Comparison of ENCODE assay signal across 12 cellular contexts in the genomic region with DNA sequence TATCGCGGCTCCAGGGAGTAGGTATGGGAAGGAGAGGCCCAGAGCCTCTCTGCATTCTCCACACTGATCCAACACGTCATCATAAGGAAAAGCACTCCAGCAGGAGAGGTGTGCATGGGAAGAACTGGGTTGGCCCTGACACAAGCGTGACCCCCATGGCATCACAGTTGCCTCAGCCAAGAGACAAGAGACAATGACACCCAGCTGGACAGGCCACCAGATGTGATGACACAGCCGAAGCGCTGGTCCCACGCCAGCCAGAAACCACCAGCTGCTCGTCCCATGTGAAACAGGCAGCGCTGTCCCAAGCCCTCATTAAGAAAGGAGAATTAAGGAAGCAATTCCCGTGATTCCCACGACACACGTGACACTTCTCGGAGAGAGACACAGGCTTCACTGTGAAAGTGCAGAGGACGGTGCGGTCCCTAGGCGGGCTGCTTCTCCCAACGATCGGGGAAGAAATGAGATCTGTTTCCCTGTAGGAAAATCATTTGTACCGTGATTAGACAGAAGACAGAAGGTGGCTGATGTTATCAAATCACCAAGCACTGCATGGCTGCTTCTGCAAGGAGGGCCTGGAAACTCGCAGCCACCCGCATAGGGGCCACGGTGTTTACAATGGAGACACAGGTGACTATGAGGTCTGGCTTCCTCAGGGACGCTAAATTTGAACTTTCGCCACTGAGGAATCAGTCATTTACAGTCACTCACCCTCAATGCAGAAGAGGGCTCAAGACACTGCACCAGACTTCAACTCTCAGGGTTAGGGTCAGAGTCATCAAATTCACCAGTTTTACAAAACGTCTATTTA.
A peak's percentile ranks its signal among the peaks of the same experiment; 100 is the strongest.
DNase-seq lines count a peak whose midpoint lies in the region; ATAC-seq, FAIRE-seq and TF ChIP-seq lines count a peak whose summit lies in the region.
"Had no signal": no experiment of that assay in that cellular context is flagged by ENCODE, and none has a peak within 500 bp of the region (broad histone marks: within the 10 kb centered on the region; RNA-seq: fewer than 3 reads in every experiment).

No MANE protein-coding gene starts in this region.

- no peaks in the 10 kb centered on the region for H3K9me3 ChIP-seq in left ventricle myocardium inferior (replicated peaks)
- H3K9me3 ChIP-seq in pancreas = no peaks in the 10 kb centered on the region
- H3K9me3 ChIP-seq: ascending aorta had no signal

- H3K4me1 ChIP-seq in left ventricle myocardium inferior (peaks cover 83% of the 10 kb centered on the region), pancreas (peaks cover 33 to 49% (median 46%) of the 10 kb centered on the region in 3 donors)

- DNase-seq in left ventricle myocardium inferior (no peak), Right ventricle myocardium superior (no peak), glutamatergic neuron (no peak), pancreas (peak in 2 of 6 donors; percentile 36 to 41), type B pancreatic cell (ENCODE audit: extremely low spot score, unreplicated experiment) (no peak), NCI-H524 (lab: John Stamatoyannopoulos, UW) (no peak), NCI-H526 (lab: John Stamatoyannopoulos, UW) (no peak)
- DNase-seq: activated B cell treated with CpG ODN at 0.5 μM for 24 hours, NCI-H1694 treated with DMSO at 0.1 percent for 48 hours had no signal

- peaks cover 22% of the 10 kb centered on the region for H3K9me3 Mint-ChIP-seq in glutamatergic neuron (ENCODE audit: unreplicated experiment)
- no peaks in the 10 kb centered on the region for H3K9me3 Mint-ChIP-seq in type B pancreatic cell
- H3K9me3 Mint-ChIP-seq: activated B cell treated with CpG ODN at 0.5 μM for 24 hours had no signal

- ATAC-seq in Right ventricle myocardium superior (ENCODE audit: poor library complexity) (no peak), pancreas (no peak), HG03432 (IDR thresholded peaks at IDR 0.05; ENCODE audit: unreplicated experiment) (no peak)

- H3K27me3 ChIP-seq in left ventricle myocardium inferior (ENCODE audit: low read depth) = no peaks in the 10 kb centered on the region
- H3K27me3 ChIP-seq in pancreas = no peaks in the 10 kb centered on the region
- H3K27me3 ChIP-seq: ascending aorta had no signal

- intact Hi-C loops in left ventricle myocardium inferior (cut with micrococcal nuclease) = loop anchor here (10.0 kb wide), 1 partner anchor 60 kb away; no protein-coding TSS in a partner anchor
- intact Hi-C loops in Right ventricle myocardium superior (cut with DNase I) = no loop called here
- intact Hi-C loops in pancreas (cut with DNase I) = no loop called here

- H3K4me3 ChIP-seq in left ventricle myocardium inferior = no peak overlapping the region
- no peak overlapping the region for H3K4me3 ChIP-seq in pancreas
- H3K4me3 ChIP-seq: ascending aorta had no signal

- FAIRE-seq in pancreas (lab: Jason Lieb, UNC) = no peak
- FAIRE-seq: endometrium had no signal

- H3K4me3 Mint-ChIP-seq in glutamatergic neuron (ENCODE audit: unreplicated experiment) = peak overlapping the region; percentile 57
- H3K4me3 Mint-ChIP-seq in type B pancreatic cell = no peak overlapping the region
- H3K4me3 Mint-ChIP-seq: activated B cell treated with CpG ODN at 0.5 μM for 24 hours had no signal

- H3K27me3 Mint-ChIP-seq in glutamatergic neuron (ENCODE audit: unreplicated experiment) = peaks cover 26% of the 10 kb centered on the region
- H3K27me3 Mint-ChIP-seq in type B pancreatic cell = no peaks in the 10 kb centered on the region

- no peak for TF ChIP-seq CTCF in left ventricle myocardium inferior (IDR thresholded peaks at IDR 0.05; ENCODE audit: borderline replicate concordance)
- TF ChIP-seq CTCF in glutamatergic neuron (IDR thresholded peaks at IDR 0.05; ENCODE audit: partially characterized antibody, unreplicated experiment) = no peak
- TF ChIP-seq CTCF in pancreas (IDR thresholded peaks at IDR 0.05) = no peak
- no peak for TF ChIP-seq CTCF in type B pancreatic cell (conservative IDR thresholded peaks at IDR 0.05)

- WGBS in pancreas, 2 donors = 83 to 85% methylated on average over 25 of the region's 25 CpGs

- H3K27ac Mint-ChIP-seq in glutamatergic neuron (ENCODE audit: unreplicated experiment) = peak overlapping the region; percentile 86
- peak overlapping the region; percentile 81 for H3K27ac Mint-ChIP-seq in type B pancreatic cell
- H3K27ac Mint-ChIP-seq: activated B cell treated with CpG ODN at 0.5 μM for 24 hours had no signal

- H3K27ac ChIP-seq in left ventricle myocardium inferior (replicated peaks) (peak overlapping the region; percentile 72), pancreas (peak overlapping the region; percentile 37 to 75 (median 70))
- H3K27ac ChIP-seq: ascending aorta had no signal

- H3K36me3 ChIP-seq in left ventricle myocardium inferior (no peaks in the 10 kb centered on the region), pancreas (no peaks in the 10 kb centered on the region)
- H3K36me3 ChIP-seq: ascending aorta had no signal

- H3K36me3 Mint-ChIP-seq in glutamatergic neuron (ENCODE audit: unreplicated experiment) (no peaks in the 10 kb centered on the region), type B pancreatic cell (peaks cover 3% of the 10 kb centered on the region)

- peaks cover 69% of the 10 kb centered on the region for H3K4me1 Mint-ChIP-seq in glutamatergic neuron (ENCODE audit: low read depth, unreplicated experiment)
- H3K4me1 Mint-ChIP-seq in type B pancreatic cell (ENCODE audit: unreplicated experiment) = peaks cover 79% of the 10 kb centered on the region
